In genomic region chr6:61538765-61539164, GRCh38 we compare ENCODE assay signal across 12 cellular contexts.
"Had no signal": no experiment of that assay in that cellular context is flagged by ENCODE, and none has a peak within 500 bp of the region (broad histone marks: within the 10 kb centered on the region; RNA-seq: fewer than 3 reads in every experiment).

No MANE protein-coding gene starts in this region.

- H3K4me3 ChIP-seq: ascending aorta, upper lobe of left lung had no signal

- H3K4me1 Mint-ChIP-seq: activated naive CD8-positive, alpha-beta T cell treated with anti-CD3 and anti-CD28 coated beads, Interleukin-2, amount 50 U/mL, for 24 hours had no signal

- H3K27me3 Mint-ChIP-seq: activated naive CD8-positive, alpha-beta T cell treated with anti-CD3 and anti-CD28 coated beads, Interleukin-2, amount 50 U/mL, for 24 hours had no signal

- H3K79me2 ChIP-seq: parathyroid adenoma had no signal

- H3K4me1 ChIP-seq: ascending aorta, parathyroid adenoma, upper lobe of left lung had no signal

- H3K36me3 ChIP-seq: ascending aorta, upper lobe of left lung had no signal

- H3K9me3 ChIP-seq: ascending aorta had no signal

- DNase-seq: activated CD4-positive, alpha-beta T cell treated with anti-CD3 and anti-CD28 coated beads for 1 hour; activated CD4-positive, alpha-beta T cell treated with anti-CD3 and anti-CD28 coated beads, Interleukin-2, amount 50 U/mL, for 48 hours; activated naive CD4-positive, alpha-beta T cell treated with Interleukin-2 at 50 U/mL for 16 hours; activated naive CD8-positive, alpha-beta T cell treated with anti-CD3 and anti-CD28 coated beads, Interleukin-2, amount 50 U/mL, for 24 hours; hippocampal formation; left ventricle myocardium superior; stimulated activated CD4-positive, alpha-beta T cell treated with anti-CD3 and anti-CD28 coated beads, Interleukin-2, amount 100 ng/mL, for 48 hours; stimulated activated naive CD4-positive, alpha-beta T cell treated with Interleukin-2 at 50 U/mL for 16 hours; upper lobe of left lung had no signal

- H3K27ac ChIP-seq: ascending aorta, parathyroid adenoma had no signal

- H3K9ac ChIP-seq: parathyroid adenoma had no signal

- H2AFZ ChIP-seq: parathyroid adenoma had no signal

- H3K27me3 ChIP-seq: ascending aorta, upper lobe of left lung had no signal

- ATAC-seq: activated naive CD8-positive, alpha-beta T cell treated with anti-CD3 and anti-CD28 coated beads, Interleukin-2, amount 50 U/mL, for 24 hours; left ventricle myocardium superior had no signal

- H3K27ac Mint-ChIP-seq: activated naive CD8-positive, alpha-beta T cell treated with anti-CD3 and anti-CD28 coated beads, Interleukin-2, amount 50 U/mL, for 24 hours; activated T-helper 1 cell treated with anti-CD3 and anti-CD28 coated beads, Interleukin-12 subunit alpha, Interleukin-12 subunit beta, Interleukin-2, Interleukin-4 antibody, amounts not matched to agents 30 ng/mL and 10 ng/mL and 1 ng/mL, durations not matched to agents 14 hours and 24 hours and 36 hours had no signal

- H3K4me3 Mint-ChIP-seq: activated naive CD8-positive, alpha-beta T cell treated with anti-CD3 and anti-CD28 coated beads, Interleukin-2, amount 50 U/mL, for 24 hours; activated T-helper 1 cell treated with anti-CD3 and anti-CD28 coated beads, Interleukin-12 subunit alpha, Interleukin-12 subunit beta, Interleukin-2, Interleukin-4 antibody, amounts not matched to agents 30 ng/mL and 10 ng/mL and 1 ng/mL, durations not matched to agents 14 hours and 24 hours and 36 hours had no signal
